8 cellular contexts compared by ENCODE assay signal in genomic region chr19:6501740-6502648, GRCh38. TPM values are rescaled to one million over a fixed set of nuclear protein-coding genes. Genes with fewer than 3 reads are reported as not detected.
DNase-seq lines count a peak whose midpoint lies in the region; ATAC-seq and TF ChIP-seq lines count a peak whose summit lies in the region.

TUBB4A (minus strand) TSS chr19:6502309; CDS start chr19:6502212, 97 bp downstream.

- H3K9me3 ChIP-seq in A673 (ENCODE audit: low read depth, low read length, poor library complexity, severe bottlenecking), result no peaks in the 10 kb centered on the region
- H3K9me3 ChIP-seq in heart left ventricle, result no peaks in the 10 kb centered on the region

- BruUV-seq in A673 (replicated peaks; lab: Mats Ljungman, UMichigan), result no TSS peak

- peak within 1 kb of the TSS; percentile 78 for H3K27ac ChIP-seq in A673 (ENCODE audit: low read depth, low read length, poor library complexity, severe bottlenecking)
- H3K27ac ChIP-seq in heart left ventricle, result no peak within 1 kb of the TSS

- no peaks in the 10 kb centered on the region for H3K27me3 ChIP-seq in A673 (replicated peaks; ENCODE audit: insufficient read depth, low read depth, low read length, poor library complexity)
- peaks cover 21 to 57% (median 38%) of the 10 kb centered on the region in 9 donors for H3K27me3 ChIP-seq in heart left ventricle

- ATAC-seq in heart left ventricle, result peak in 3 of 4 donors; percentile 32 to 53 (median 48)
- no peak for ATAC-seq in HG03175 (IDR thresholded peaks at IDR 0.05; ENCODE audit: unreplicated experiment)

- POLR2A ChIA-PET in A673 (lab: Charles Lee; ENCODE audit: low non-redundant PET), result no interaction called here

- no peak for TF ChIP-seq POLR2A in heart left ventricle (IDR thresholded peaks at IDR 0.05)

- H3K36me3 ChIP-seq in A673 (ENCODE audit: insufficient read depth, low read length, poor library complexity, severe bottlenecking), result no peaks in the 10 kb centered on the region
- no peaks in the 10 kb centered on the region for H3K36me3 ChIP-seq in heart left ventricle

- H3K4me3 ChIP-seq in A673 (ENCODE audit: low read depth, low read length, poor library complexity, severe bottlenecking) (peak within 1 kb of the TSS; percentile 78), HFF-Myc (replicated peaks; ENCODE audit: low read depth, low read length) (peak within 1 kb of the TSS; percentile 13; the same call in 1 of the 2 replicates), heart left ventricle (peak within 1 kb of the TSS; percentile 23 to 58 (median 46)), foreskin fibroblast (ENCODE audit: low read depth in 1 of 2, low read length in 2 of 2) (no peak within 1 kb of the TSS)

- no peak for TF ChIP-seq CTCF in A673 (conservative IDR thresholded peaks at IDR 0.05; ENCODE audit: low read depth, low read length)
- no peak for TF ChIP-seq CTCF in HFF-Myc (IDR thresholded peaks at IDR 0.05; ENCODE audit: low read depth, low read length, missing control alignments)
- no peak for TF ChIP-seq CTCF in heart left ventricle (IDR thresholded peaks at IDR 0.05)
- no peak for TF ChIP-seq CTCF in foreskin fibroblast (IDR thresholded peaks at IDR 0.05; ENCODE audit: low read depth, low read length)

- peak; percentile 60 for DNase-seq in A673 (ENCODE audit: low spot score)
- no peak for DNase-seq in HFF-Myc (ENCODE audit: extremely low read depth, low read depth)
- peak; percentile 58 for DNase-seq in activated T-cell treated with anti-CD3 and anti-CD28 coated beads, Interleukin-2, amount 50 U/mL, for 1 hour
- peak in 4 of 5 donors; percentile 17 to 71 (median 30) for DNase-seq in heart left ventricle
- peak; percentile 91 for DNase-seq in putamen (ENCODE audit: low spot score)
- DNase-seq in NCI-H774 (lab: John Stamatoyannopoulos, UW), result no peak
- DNase-seq in foreskin fibroblast, result no peak

- H3K4me1 ChIP-seq in A673 (ENCODE audit: insufficient read depth, low read length, poor library complexity, severe bottlenecking), result peaks cover 9% of the 10 kb centered on the region
- H3K4me1 ChIP-seq in heart left ventricle, result peaks cover 0 to 16% (median 7%) of the 10 kb centered on the region in 12 donors

- intact Hi-C loops in A673 (cut with micrococcal nuclease; ENCODE audit: unreplicated experiment) (no loop called here), heart left ventricle (cut with DNase I) (no loop called here)

- CTCF ChIA-PET in A673 (lab: Charles Lee), result no interaction called here

- WGBS in heart left ventricle, 4 donors, result 1 to 3% (median 1%) methylated on average over 14 to 71 of the region's 71 CpGs

RNA-seq across cellular contexts. Expression of gene TUBB4A, which starts in this region (rescaled TPM):
- total RNA-seq in A673 (2021), result 27.0 and 45.2 TPM in 2 replicates
- total RNA-seq in heart left ventricle, result 1 to 10 TPM in 6 of 9 donors, under 1 TPM in 3; 0.41 to 4.8 (median 1.6) TPM
- 1 to 10 TPM in 1 of 2 donors, under 1 TPM in 1; 0.15 to 2.0 TPM for polyA plus RNA-seq in heart left ventricle

Comparison
In these comparisons a context has a peak if more than half of its experiments do, and no peak if none do; other contexts are left out.
1. DNase-seq: peak in A673 (single experiment), activated T-cell treated with anti-CD3 and anti-CD28 coated beads, Interleukin-2, amount 50 U/mL, for 1 hour (single experiment), heart left ventricle (4 of 5) and putamen (single experiment); none in HFF-Myc (single experiment), NCI-H774 (single experiment) and foreskin fibroblast (0 of 2).
2. H3K4me3 ChIP-seq: peak in A673 (single experiment), HFF-Myc (single experiment) and heart left ventricle (12 of 12); none in foreskin fibroblast (0 of 2).